In genomic region chr15:75191235-75191634, GRCh38 we compare ENCODE assay signal across 31 cellular contexts.
"Had no signal": no experiment of that assay in that cellular context is flagged by ENCODE, and none has a peak within 500 bp of the region (broad histone marks: within the 10 kb centered on the region; RNA-seq: fewer than 3 reads in every experiment).

No MANE protein-coding gene starts in this region.

- H3K27ac Mint-ChIP-seq: activated B cell treated with CpG ODN at 0.5 μM for 24 hours; activated CD4-positive, alpha-beta memory T cell treated with anti-CD3 and anti-CD28 coated beads for 36 hours; activated CD8-positive, alpha-beta memory T cell treated with anti-CD3 and anti-CD28 coated beads, Interleukin-2, amount 10 ng/mL, durations not matched to agents 7 days and 5 days; activated CD8-positive, alpha-beta T cell treated with anti-CD3 and anti-CD28 coated beads, Interleukin-2, amount 10 ng/mL, durations not matched to agents 7 days and 5 days; activated naive CD4-positive, alpha-beta T cell treated with anti-CD3 and anti-CD28 coated beads for 36 hours; activated naive CD4-positive, alpha-beta T cell treated with anti-CD3 and anti-CD28 coated beads, Interleukin-2, amount 50 U/mL, for 24 hours; activated naive CD8-positive, alpha-beta T cell treated with anti-CD3 and anti-CD28 coated beads for 36 hours; activated naive CD8-positive, alpha-beta T cell treated with anti-CD3 and anti-CD28 coated beads, Interleukin-2, amount 50 U/mL, for 24 hours; activated T-helper 1 cell treated with anti-CD3 and anti-CD28 coated beads, Interleukin-12 subunit alpha, Interleukin-12 subunit beta, Interleukin-2, Interleukin-4 antibody, amounts not matched to agents 30 ng/mL and 10 ng/mL and 1 ng/mL, durations not matched to agents 14 hours and 24 hours and 36 hours; activated T-helper 2 cell treated with anti-CD3 and anti-CD28 coated beads, Interferon-gamma antibody, Interleukin-2, Interleukin-4, amounts not matched to agents 10 μg/mL and 5 μg/mL and 100 μg/mL, durations not matched to agents 14 hours and 24 hours and 36 hours; T-helper 17 cell; T-helper 2 cell treated with Interferon-gamma antibody and Interleukin-4, amounts not matched to agents 5 μg/mL and 100 μg/mL, for 36 hours had no signal

- H3K27me3 ChIP-seq: adrenal gland, body of pancreas, colonic mucosa had no signal

- ATAC-seq: activated CD4-positive, CD25-positive, alpha-beta regulatory T cell treated with anti-CD3 and anti-CD28 coated beads, Interleukin-2, amount 50 U/mL, for 24 hours; activated CD8-positive, alpha-beta memory T cell treated with anti-CD3 and anti-CD28 coated beads, Interleukin-2, amount 10 ng/mL, durations not matched to agents 7 days and 5 days; activated CD8-positive, alpha-beta T cell treated with anti-CD3 and anti-CD28 coated beads, Interleukin-2, amount 10 ng/mL, durations not matched to agents 7 days and 5 days; activated naive CD8-positive, alpha-beta T cell treated with anti-CD3 and anti-CD28 coated beads, Interleukin-2, amount 50 U/mL, for 24 hours; body of pancreas; esophagus mucosa; T-helper 17 cell had no signal

- DNase-seq: activated B cell treated with CpG ODN at 0.5 μM for 24 hours; activated CD4-positive, alpha-beta memory T cell treated with anti-CD3 and anti-CD28 coated beads for 36 hours; activated CD4-positive, alpha-beta T cell treated with anti-CD3 and anti-CD28 coated beads, Interleukin-2, amount 10 ng/mL, durations not matched to agents 24 days and 14 days; activated CD8-positive, alpha-beta memory T cell treated with anti-CD3 and anti-CD28 coated beads, Interleukin-2, amount 10 ng/mL, durations not matched to agents 7 days and 5 days; activated CD8-positive, alpha-beta memory T cell treated with anti-CD3 and anti-CD28 coated beads, Interleukin-2, amount 50 U/mL, for 4 hours; activated CD8-positive, alpha-beta T cell treated with anti-CD3 and anti-CD28 coated beads, Interleukin-2, amount 10 ng/mL, durations not matched to agents 7 days and 5 days; activated effector memory CD4-positive, alpha-beta T cell treated with anti-CD3 and anti-CD28 coated beads, Interleukin-2, amount 50 U/mL, for 16 hours; activated naive CD4-positive, alpha-beta T cell treated with anti-CD3 and anti-CD28 coated beads for 36 hours; activated naive CD8-positive, alpha-beta T cell treated with anti-CD3 and anti-CD28 coated beads for 36 hours; activated naive CD8-positive, alpha-beta T cell treated with anti-CD3 and anti-CD28 coated beads, Interleukin-2, amount 50 U/mL, for 24 hours; activated T-cell treated with anti-CD3 and anti-CD28 coated beads, Interleukin-2, amount 50 U/mL, for 1 hour; activated T-cell treated with anti-CD3 and anti-CD28 coated beads, Interleukin-2, amount 50 U/mL, for 48 hours; amygdala; aorta; body of pancreas; caudate nucleus; colonic mucosa; effector CD8-positive, alpha-beta T cell; foreskin fibroblast; T-helper 1 cell; T-helper 17 cell; T1000; WERI-Rb-1 had no signal

- H3K36me3 Mint-ChIP-seq: activated CD4-positive, alpha-beta memory T cell treated with anti-CD3 and anti-CD28 coated beads for 36 hours; activated CD8-positive, alpha-beta memory T cell treated with anti-CD3 and anti-CD28 coated beads, Interleukin-2, amount 10 ng/mL, durations not matched to agents 7 days and 5 days; activated naive CD4-positive, alpha-beta T cell treated with anti-CD3 and anti-CD28 coated beads, Interleukin-2, amount 50 U/mL, for 24 hours; activated naive CD8-positive, alpha-beta T cell treated with anti-CD3 and anti-CD28 coated beads for 36 hours had no signal

- H3K4me1 ChIP-seq: colonic mucosa had no signal

- H3K36me3 ChIP-seq: adrenal gland, colonic mucosa, WERI-Rb-1 had no signal

- H3K4me3 ChIP-seq: adrenal gland, body of pancreas, colonic mucosa had no signal

- H3K4me3 Mint-ChIP-seq: activated B cell treated with CpG ODN at 0.5 μM for 24 hours; activated CD4-positive, alpha-beta memory T cell treated with anti-CD3 and anti-CD28 coated beads for 36 hours; activated CD4-positive, alpha-beta T cell treated with anti-CD3 and anti-CD28 coated beads, Interleukin-2, amount 10 ng/mL, durations not matched to agents 24 days and 14 days; activated CD8-positive, alpha-beta memory T cell treated with anti-CD3 and anti-CD28 coated beads, Interleukin-2, amount 10 ng/mL, durations not matched to agents 7 days and 5 days; activated CD8-positive, alpha-beta T cell treated with anti-CD3 and anti-CD28 coated beads, Interleukin-2, amount 10 ng/mL, durations not matched to agents 7 days and 5 days; activated naive CD4-positive, alpha-beta T cell treated with anti-CD3 and anti-CD28 coated beads for 36 hours; activated naive CD4-positive, alpha-beta T cell treated with anti-CD3 and anti-CD28 coated beads, Interleukin-2, amount 50 U/mL, for 24 hours; activated naive CD8-positive, alpha-beta T cell treated with anti-CD3 and anti-CD28 coated beads for 36 hours; activated naive CD8-positive, alpha-beta T cell treated with anti-CD3 and anti-CD28 coated beads, Interleukin-2, amount 50 U/mL, for 24 hours; activated T-helper 1 cell treated with anti-CD3 and anti-CD28 coated beads, Interleukin-12 subunit alpha, Interleukin-12 subunit beta, Interleukin-2, Interleukin-4 antibody, amounts not matched to agents 30 ng/mL and 10 ng/mL and 1 ng/mL, durations not matched to agents 14 hours and 24 hours and 36 hours; T-helper 17 cell; T-helper 2 cell treated with Interferon-gamma antibody and Interleukin-4, amounts not matched to agents 5 μg/mL and 100 μg/mL, for 36 hours had no signal

- H3K4me1 Mint-ChIP-seq: activated CD4-positive, alpha-beta T cell treated with anti-CD3 and anti-CD28 coated beads, Interleukin-2, amount 10 ng/mL, durations not matched to agents 24 days and 14 days; activated naive CD4-positive, alpha-beta T cell treated with anti-CD3 and anti-CD28 coated beads, Interleukin-2, amount 50 U/mL, for 24 hours; activated naive CD8-positive, alpha-beta T cell treated with anti-CD3 and anti-CD28 coated beads for 36 hours; activated naive CD8-positive, alpha-beta T cell treated with anti-CD3 and anti-CD28 coated beads, Interleukin-2, amount 50 U/mL, for 24 hours had no signal

- H3K9me3 Mint-ChIP-seq: activated CD4-positive, alpha-beta T cell treated with anti-CD3 and anti-CD28 coated beads, Interleukin-2, amount 10 ng/mL, durations not matched to agents 24 days and 14 days; activated naive CD4-positive, alpha-beta T cell treated with anti-CD3 and anti-CD28 coated beads for 36 hours; activated naive CD4-positive, alpha-beta T cell treated with anti-CD3 and anti-CD28 coated beads, Interleukin-2, amount 50 U/mL, for 24 hours; activated naive CD8-positive, alpha-beta T cell treated with anti-CD3 and anti-CD28 coated beads for 36 hours; activated naive CD8-positive, alpha-beta T cell treated with anti-CD3 and anti-CD28 coated beads, Interleukin-2, amount 50 U/mL, for 24 hours; activated T-helper 1 cell treated with anti-CD3 and anti-CD28 coated beads, Interleukin-12 subunit alpha, Interleukin-12 subunit beta, Interleukin-2, Interleukin-4 antibody, amounts not matched to agents 30 ng/mL and 10 ng/mL and 1 ng/mL, durations not matched to agents 14 hours and 24 hours and 36 hours; activated T-helper 2 cell treated with anti-CD3 and anti-CD28 coated beads, Interferon-gamma antibody, Interleukin-2, Interleukin-4, amounts not matched to agents 10 μg/mL and 5 μg/mL and 100 μg/mL, durations not matched to agents 14 hours and 24 hours and 36 hours had no signal

- H3K27ac ChIP-seq: adrenal gland, body of pancreas, colonic mucosa, WERI-Rb-1 had no signal

- FAIRE-seq: frontal cortex had no signal

- H3K9me3 ChIP-seq: adrenal gland, body of pancreas, colonic mucosa had no signal
